1 cellular context compared by ENCODE assay signal in genomic region chr9:136170291-136170901, GRCh38.
TF ChIP-seq lines count a peak whose summit lies in the region.

No MANE protein-coding gene starts in this region.

TF ChIP-seq in K562, 482 proteins besides CTCF, POLR2A, EP300 and RAD21 (continued from another document):
- TF ChIP-seq CTCFL (IDR thresholded peaks at IDR 0.05; ENCODE audit: borderline replicate concordance, insufficient read depth, low read depth, low read length, poor library complexity, severe bottlenecking) (peak; percentile 7), DEAF1 (CRISPR knock-in tag; IDR thresholded peaks at IDR 0.05) (peak; percentile 86), XRCC3 (IDR thresholded peaks at IDR 0.05) (no peak), ZKSCAN8 (CRISPR knock-in tag; IDR thresholded peaks at IDR 0.05) (no peak), HNRNPL (IDR thresholded peaks at IDR 0.05; ENCODE audit: low read depth, low read length) (peak; percentile 70; the same call in 1 of the 2 replicates), ZNF766 (CRISPR knock-in tag; conservative IDR thresholded peaks at IDR 0.05) (no peak), ARID2 (IDR thresholded peaks at IDR 0.05) (peak; percentile 59; the same call in 1 of the 2 replicates), ATF7 (IDR thresholded peaks at IDR 0.05) (0 out of 2 replicates have a peak, but pooled peaks have one; percentile 21), EGR1 (conservative IDR thresholded peaks at IDR 0.05) (no peak), HDAC6 (IDR thresholded peaks at IDR 0.05; ENCODE audit: low read depth, low read length) (no peak), SMC3 (conservative IDR thresholded peaks at IDR 0.05; ENCODE audit: insufficient read depth, low read depth, low read length) (peak; percentile 83)
